20 cellular contexts compared by ENCODE assay signal in genomic region chr15:70045045-70045444, GRCh38. TPM values are rescaled to one million over a fixed set of nuclear protein-coding genes. Genes with fewer than 3 reads are reported as not detected.
A peak's percentile ranks its signal among the peaks of the same experiment; 100 is the strongest.
DNase-seq lines count a peak whose midpoint lies in the region; TF ChIP-seq lines count a peak whose summit lies in the region.
"Had no signal": no experiment of that assay in that cellular context is flagged by ENCODE, and none has a peak within 500 bp of the region (broad histone marks: within the 10 kb centered on the region; RNA-seq: fewer than 3 reads in every experiment).

No MANE protein-coding gene starts in this region.

- DNase-seq in T1000 (lab: John Stamatoyannopoulos, UW): peak; percentile 11
- DNase-seq in fibroblast of mammary gland (ENCODE audit: low read depth): peak; percentile 91
- peak; percentile 81 for DNase-seq in skeletal muscle cell (ENCODE audit: low read depth)
- DNase-seq in epidermal melanocyte (ENCODE audit: insufficient read length, low spot score): no peak
- no peak for DNase-seq in chondrocyte (ENCODE audit: low spot score)
- DNase-seq in NCI-H2171 (lab: John Stamatoyannopoulos, UW): no peak
- DNase-seq in cerebellum (ENCODE audit: low spot score): no peak
- DNase-seq: activated CD8-positive, alpha-beta memory T cell treated with anti-CD3 and anti-CD28 coated beads, Interleukin-2, amount 50 U/mL, for 48 hours; activated naive CD8-positive, alpha-beta T cell treated with anti-CD3 and anti-CD28 coated beads, Interleukin-2, amount 10 ng/mL, durations not matched to agents 7 days and 5 days; brain microvascular endothelial cell; immature natural killer cell; NCI-H1417 treated with DMSO at 0.1 percent for 48 hours; NCI-H526 treated with DMSO at 0.1 percent for 48 hours; SHP77; stimulated activated CD4-positive, alpha-beta T cell treated with anti-CD3 and anti-CD28 coated beads, Interleukin-4, amount 100 ng/mL, for 4 hours; stomach; T-cell; upper lobe of right lung had no signal

- H3K4me1 ChIP-seq in HEK293 (ENCODE audit: control insufficient read depth, insufficient read depth, low read length): no peaks in the 10 kb centered on the region
- H3K4me1 ChIP-seq: upper lobe of right lung had no signal

- H3K9me3 Mint-ChIP-seq in chondrocyte (ENCODE audit: low read depth): no peaks in the 10 kb centered on the region
- H3K9me3 Mint-ChIP-seq: immature natural killer cell had no signal

- no peak overlapping the region for H3K27ac ChIP-seq in HEK293 (ENCODE audit: extremely low read depth, low read depth, low read length)
- H3K27ac ChIP-seq: brain microvascular endothelial cell, stomach, upper lobe of right lung, VCaP had no signal

- CTCF ChIA-PET in HEK293 (lab: Yijun Ruan, JAX): interaction anchor here (0.5 to 0.7 kb wide), 2 partner anchors 424 to 465 kb away, joined by 3 read pairs; no protein-coding TSS in a partner anchor

- TF ChIP-seq CTCF in HEK293 (tag by site-specific recombination; IDR thresholded peaks at IDR 0.05) (no peak), fibroblast of mammary gland (conservative IDR thresholded peaks at IDR 0.05; ENCODE audit: control insufficient read depth, insufficient read depth, low read depth, low read length) (no peak), chondrocyte (IDR thresholded peaks at IDR 0.05) (no peak)

- POLR2A ChIA-PET in HEK293 (lab: Yijun Ruan, JAX): interaction anchor here (0.5 to 0.7 kb wide), 3 partner anchors 14 to 195 kb away, joined by 3 to 10 read pairs (median 3); no protein-coding TSS in a partner anchor

- H3K9me3 ChIP-seq in HEK293 (ENCODE audit: control insufficient read depth, insufficient read depth, low read depth, low read length): no peaks in the 10 kb centered on the region
- H3K9me3 ChIP-seq: stomach, upper lobe of right lung had no signal

- H3K27ac Mint-ChIP-seq in chondrocyte (ENCODE audit: unreplicated experiment): no peak overlapping the region
- H3K27ac Mint-ChIP-seq: activated naive CD8-positive, alpha-beta T cell treated with anti-CD3 and anti-CD28 coated beads, Interleukin-2, amount 10 ng/mL, durations not matched to agents 7 days and 5 days; immature natural killer cell; T-cell had no signal

- H3K36me3 ChIP-seq in HEK293 (ENCODE audit: control insufficient read depth in 2 of 2, insufficient read depth in 1 of 2, low read length in 2 of 2): peaks cover 22 to 24% of the 10 kb centered on the region in 2 experiments

- H3K4me1 Mint-ChIP-seq in chondrocyte (ENCODE audit: low read depth): no peaks in the 10 kb centered on the region
- H3K4me1 Mint-ChIP-seq: immature natural killer cell, T-cell had no signal

- H3K4me3 ChIP-seq in HEK293 (ENCODE audit: low read depth, low read length): no peak overlapping the region
- no peak overlapping the region for H3K4me3 ChIP-seq in fibroblast of mammary gland (ENCODE audit: control insufficient read depth, low read depth, low read length)
- H3K4me3 ChIP-seq in skeletal muscle cell (ENCODE audit: low read depth, low read length): no peak overlapping the region
- H3K4me3 ChIP-seq: stomach, upper lobe of right lung had no signal

- H3K36me3 Mint-ChIP-seq in chondrocyte (ENCODE audit: low read depth): peaks cover 15% of the 10 kb centered on the region

- no peak overlapping the region for H3K4me3 Mint-ChIP-seq in chondrocyte (ENCODE audit: unreplicated experiment)
- H3K4me3 Mint-ChIP-seq: activated naive CD8-positive, alpha-beta T cell treated with anti-CD3 and anti-CD28 coated beads, Interleukin-2, amount 10 ng/mL, durations not matched to agents 7 days and 5 days; immature natural killer cell; T-cell had no signal

- H3K27me3 Mint-ChIP-seq in chondrocyte (ENCODE audit: low read depth): peaks cover 2% of the 10 kb centered on the region
- H3K27me3 Mint-ChIP-seq: T-cell had no signal

TF ChIP-seq in HEK293, 187 proteins besides CTCF, POLR2A, EP300 and RAD21:
- no peak for TF ChIP-seq ZNF521 (tag by site-specific recombination; IDR thresholded peaks at IDR 0.05)
- TF ChIP-seq ZNF660 (tag by site-specific recombination; IDR thresholded peaks at IDR 0.05): peak; percentile 62; the same call in 1 of the 2 replicates
- TF ChIP-seq ZNF398 (tag by site-specific recombination; IDR thresholded peaks at IDR 0.05): peak; percentile 21; the same call in 1 of the 2 replicates
- TF ChIP-seq GLIS1 (tag by site-specific recombination; IDR thresholded peaks at IDR 0.05): peak; percentile 6; the same call in 1 of the 2 replicates
- peak; percentile 67 for TF ChIP-seq ZNF133 (tag by site-specific recombination; IDR thresholded peaks at IDR 0.05)
- no peak for TF ChIP-seq KLF16 (tag by site-specific recombination; IDR thresholded peaks at IDR 0.05)
- no peak for TF ChIP-seq ZNF488 (tag by site-specific recombination; IDR thresholded peaks at IDR 0.05)

RNA-seq across cellular contexts. Expression of gene TLE3, which starts 52.7 kb away (rescaled TPM):
- total RNA-seq in chondrocyte (36.9 to 53.4 TPM (median 51.3 TPM) in 3 replicates), cerebellum (59.3 TPM)

Comparison
In these comparisons a context has a peak if more than half of its experiments do, and no peak if none do; other contexts are left out.
1. DNase-seq: peak in T1000 (single experiment), fibroblast of mammary gland (single experiment) and skeletal muscle cell (single experiment); none in epidermal melanocyte (single experiment), chondrocyte (single experiment), NCI-H2171 (single experiment) and cerebellum (single experiment).